1 cellular context compared by ENCODE assay signal in genomic region chr7:135170223-135170997, GRCh38.
TF ChIP-seq lines count a peak whose summit lies in the region.

Gene CYREN (minus strand): TSS chr7:135170707. CDS start chr7:135168922, 1,785 bp downstream.

TF ChIP-seq in HEK293, 187 proteins besides CTCF, POLR2A, EP300 and RAD21 (continued from another document and continues in another):
- TF ChIP-seq ZSCAN18 (tag by site-specific recombination; IDR thresholded peaks at IDR 0.05), result no peak
- TF ChIP-seq YY1 (tag by site-specific recombination; IDR thresholded peaks at IDR 0.05), result 0 out of 2 replicates have a peak, but pooled peaks have one; percentile 26
- TF ChIP-seq ZXDB (tag by site-specific recombination; IDR thresholded peaks at IDR 0.05), result peak; percentile 94
- TF ChIP-seq ZNF394 (tag by site-specific recombination; IDR thresholded peaks at IDR 0.05; ENCODE audit: borderline replicate concordance), result peak; percentile 60
- no peak for TF ChIP-seq ZNF404 (tag by site-specific recombination; IDR thresholded peaks at IDR 0.05)
- TF ChIP-seq ZNF366 (tag by site-specific recombination; conservative IDR thresholded peaks at IDR 0.05), result no peak
- no peak for TF ChIP-seq ZNF155 (tag by site-specific recombination; IDR thresholded peaks at IDR 0.05)
- no peak for TF ChIP-seq ZSCAN23 (tag by site-specific recombination; IDR thresholded peaks at IDR 0.05)
- TF ChIP-seq ZNF473 (tag by site-specific recombination; IDR thresholded peaks at IDR 0.05), result no peak
- TF ChIP-seq ZNF629 (tag by site-specific recombination; IDR thresholded peaks at IDR 0.05), result peak; percentile 65; the same call in 1 of the 2 replicates
- TF ChIP-seq ZNF311 (tag by site-specific recombination; IDR thresholded peaks at IDR 0.05; ENCODE audit: borderline replicate concordance), result no peak
- peak; percentile 37; the same call in 1 of the 2 replicates for TF ChIP-seq KLF7 (tag by site-specific recombination; IDR thresholded peaks at IDR 0.05; ENCODE audit: borderline replicate concordance)
- TF ChIP-seq PRDM10 (tag by site-specific recombination; IDR thresholded peaks at IDR 0.05), result peak; percentile 93
- TF ChIP-seq ZNF658 (tag by site-specific recombination; IDR thresholded peaks at IDR 0.05), result no peak
- peak; percentile 49; the same call in 1 of the 2 replicates for TF ChIP-seq ZNF10 (tag by site-specific recombination; IDR thresholded peaks at IDR 0.05)
- peak; percentile 79 for TF ChIP-seq SP7 (tag by site-specific recombination; IDR thresholded peaks at IDR 0.05)
- peak; percentile 65 for TF ChIP-seq EGR2 (tag by site-specific recombination; IDR thresholded peaks at IDR 0.05; ENCODE audit: low read depth)
- TF ChIP-seq ZNF777 (tag by site-specific recombination; IDR thresholded peaks at IDR 0.05; ENCODE audit: borderline replicate concordance), result no peak
- no peak for TF ChIP-seq PRDM4 (tag by site-specific recombination; IDR thresholded peaks at IDR 0.05)
- no peak for TF ChIP-seq ZNF24 (tag by site-specific recombination; IDR thresholded peaks at IDR 0.05)
- peak; percentile 91 for TF ChIP-seq ZNF501 (tag by site-specific recombination; IDR thresholded peaks at IDR 0.05)
- TF ChIP-seq ZNF169 (tag by site-specific recombination; IDR thresholded peaks at IDR 0.05), result no peak
- peak; percentile 44; the same call in 1 of the 2 replicates for TF ChIP-seq KLF9 (tag by site-specific recombination; IDR thresholded peaks at IDR 0.05; ENCODE audit: low read depth)
- no peak for TF ChIP-seq AEBP2 (tag by site-specific recombination; IDR thresholded peaks at IDR 0.05; ENCODE audit: borderline replicate concordance)
- TF ChIP-seq YY2 (tag by site-specific recombination; IDR thresholded peaks at IDR 0.05), result no peak
- no peak for TF ChIP-seq ZNF548 (tag by site-specific recombination; IDR thresholded peaks at IDR 0.05)
- no peak for TF ChIP-seq ZNF266 (tag by site-specific recombination; IDR thresholded peaks at IDR 0.05; ENCODE audit: low read depth)
- no peak for TF ChIP-seq ZNF510 (tag by site-specific recombination; IDR thresholded peaks at IDR 0.05; ENCODE audit: insufficient replicate concordance)
- TF ChIP-seq GLI4 (tag by site-specific recombination; IDR thresholded peaks at IDR 0.05), result 0 out of 2 replicates have a peak, but pooled peaks have one; percentile 12
- 0 out of 2 replicates have a peak, but pooled peaks have one; percentile 59 for TF ChIP-seq ZBTB6 (tag by site-specific recombination; IDR thresholded peaks at IDR 0.05)
- no peak; the same call in 1 of the 2 replicates for TF ChIP-seq MEIS1 (CRISPR knock-in tag; IDR thresholded peaks at IDR 0.05; ENCODE audit: borderline replicate concordance)
- 0 out of 2 replicates have a peak, but pooled peaks have one; percentile 17 for TF ChIP-seq PRDM1 (tag by site-specific recombination; IDR thresholded peaks at IDR 0.05)
- TF ChIP-seq KLF8 (tag by site-specific recombination; IDR thresholded peaks at IDR 0.05), result peak; percentile 60; the same call in 1 of the 2 replicates
- peak; percentile 87 for TF ChIP-seq ZFHX2 (tag by site-specific recombination; conservative IDR thresholded peaks at IDR 0.05)
- TF ChIP-seq ZFP3 (tag by site-specific recombination; IDR thresholded peaks at IDR 0.05; ENCODE audit: low read depth), result no peak
- no peak for TF ChIP-seq SCRT1 (tag by site-specific recombination; IDR thresholded peaks at IDR 0.05; ENCODE audit: borderline replicate concordance)
- 0 out of 2 replicates have a peak, but pooled peaks have one; percentile 74 for TF ChIP-seq ZNF2 (tag by site-specific recombination; IDR thresholded peaks at IDR 0.05)
- no peak for TF ChIP-seq ZNF48 (tag by site-specific recombination; IDR thresholded peaks at IDR 0.05)
- no peak for TF ChIP-seq ZNF623 (tag by site-specific recombination; IDR thresholded peaks at IDR 0.05)
- peak; percentile 7; the same call in 1 of the 2 replicates for TF ChIP-seq REPIN1 (tag by site-specific recombination; IDR thresholded peaks at IDR 0.05; ENCODE audit: low read depth)
- no peak for TF ChIP-seq ZNF132 (tag by site-specific recombination; IDR thresholded peaks at IDR 0.05; ENCODE audit: borderline replicate concordance)
- TF ChIP-seq HOXA7 (CRISPR knock-in tag; IDR thresholded peaks at IDR 0.05; ENCODE audit: borderline replicate concordance), result no peak
- TF ChIP-seq ZNF175 (tag by site-specific recombination; IDR thresholded peaks at IDR 0.05), result no peak
- no peak for TF ChIP-seq SETDB1 (IDR thresholded peaks at IDR 0.05; ENCODE audit: insufficient read length, low read length)
- TF ChIP-seq GLI2 (tag by site-specific recombination; IDR thresholded peaks at IDR 0.05; ENCODE audit: borderline replicate concordance, low read depth), result no peak
- no peak for TF ChIP-seq MYNN (tag by site-specific recombination; IDR thresholded peaks at IDR 0.05; ENCODE audit: borderline replicate concordance)
- peak; percentile 87 for TF ChIP-seq GLIS2 (tag by site-specific recombination; IDR thresholded peaks at IDR 0.05)
- TF ChIP-seq ZNF138 (tag by site-specific recombination; IDR thresholded peaks at IDR 0.05; ENCODE audit: borderline replicate concordance), result no peak
- TF ChIP-seq ZNF660 (tag by site-specific recombination; IDR thresholded peaks at IDR 0.05), result peak; percentile 80; the same call in 1 of the 2 replicates
- no peak for TF ChIP-seq ZNF16 (tag by site-specific recombination; IDR thresholded peaks at IDR 0.05; ENCODE audit: low read depth)
- peak; percentile 93 for TF ChIP-seq IKZF3 (tag by site-specific recombination; IDR thresholded peaks at IDR 0.05)
- peak; percentile 85 for TF ChIP-seq SP2 (tag by site-specific recombination; IDR thresholded peaks at IDR 0.05)
- TF ChIP-seq TCF7L2 (IDR thresholded peaks at IDR 0.05; ENCODE audit: borderline replicate concordance, low read depth, low read length), result no peak
- peak; percentile 99 for TF ChIP-seq HIC1 (tag by site-specific recombination; IDR thresholded peaks at IDR 0.05)
- 0 out of 2 replicates have a peak, but pooled peaks have one; percentile 48 for TF ChIP-seq ZNF223 (tag by site-specific recombination; IDR thresholded peaks at IDR 0.05)
- no peak for TF ChIP-seq RBAK (tag by site-specific recombination; IDR thresholded peaks at IDR 0.05)
- TF ChIP-seq ATF2 (tag by site-specific recombination; IDR thresholded peaks at IDR 0.05; ENCODE audit: low read depth), result no peak
